15 cellular contexts compared by ENCODE assay signal in the genomic region with DNA sequence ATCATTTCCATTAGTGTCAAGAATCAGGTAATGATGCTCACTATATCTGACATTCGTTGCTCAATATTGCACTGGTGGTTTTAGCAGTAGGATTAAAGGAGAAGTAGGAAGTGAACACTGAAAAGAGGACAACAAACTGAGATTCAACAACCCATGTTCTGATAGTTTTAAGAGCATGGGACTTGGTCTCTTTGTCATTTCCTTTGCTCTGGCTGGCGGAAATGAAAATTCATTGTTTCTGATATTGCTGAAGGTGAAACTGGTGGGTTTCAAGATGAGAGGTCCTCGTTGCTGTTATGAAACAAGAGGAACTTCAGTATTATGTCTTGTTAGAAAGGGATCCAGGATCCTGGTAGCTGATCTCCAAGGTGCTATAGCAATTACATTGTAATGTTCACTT.
A peak's percentile ranks its signal among the peaks of the same experiment; 100 is the strongest.
DNase-seq lines count a peak whose midpoint lies in the region; ATAC-seq lines count a peak whose summit lies in the region.
"Had no signal": no experiment of that assay in that cellular context is flagged by ENCODE, and none has a peak within 500 bp of the region (broad histone marks: within the 10 kb centered on the region; RNA-seq: fewer than 3 reads in every experiment).

No MANE protein-coding gene starts in this region.

- H3K4me3 Mint-ChIP-seq in activated naive CD8-positive, alpha-beta T cell treated with anti-CD3 and anti-CD28 coated beads for 36 hours, result no peak overlapping the region
- H3K4me3 Mint-ChIP-seq in activated naive CD8-positive, alpha-beta T cell treated with anti-CD3 and anti-CD28 coated beads, Interleukin-2, amount 50 U/mL, for 24 hours, result no peak overlapping the region
- no peak overlapping the region for H3K4me3 Mint-ChIP-seq in stimulated activated naive B cell treated with anti-CD40 and anti-IgM and Interleukin-4, amounts not matched to agents 10 μg/mL and 1 μg/mL and 100 μg/mL, for 72 hours

- peak overlapping the region; percentile 12 for H3K27ac Mint-ChIP-seq in activated naive CD8-positive, alpha-beta T cell treated with anti-CD3 and anti-CD28 coated beads for 36 hours
- H3K27ac Mint-ChIP-seq in activated naive CD8-positive, alpha-beta T cell treated with anti-CD3 and anti-CD28 coated beads, Interleukin-2, amount 50 U/mL, for 24 hours, result no peak overlapping the region
- no peak overlapping the region for H3K27ac Mint-ChIP-seq in stimulated activated naive B cell treated with anti-CD40 and anti-IgM and Interleukin-4, amounts not matched to agents 10 μg/mL and 1 μg/mL and 100 μg/mL, for 72 hours

- H3K9me3 Mint-ChIP-seq in activated naive CD8-positive, alpha-beta T cell treated with anti-CD3 and anti-CD28 coated beads for 36 hours, result no peaks in the 10 kb centered on the region
- no peaks in the 10 kb centered on the region for H3K9me3 Mint-ChIP-seq in activated naive CD8-positive, alpha-beta T cell treated with anti-CD3 and anti-CD28 coated beads, Interleukin-2, amount 50 U/mL, for 24 hours
- H3K9me3 Mint-ChIP-seq in stimulated activated naive B cell treated with anti-CD40 and anti-IgM and Interleukin-4, amounts not matched to agents 10 μg/mL and 1 μg/mL and 100 μg/mL, for 72 hours, result no peaks in the 10 kb centered on the region

- no peak for ATAC-seq in activated naive CD8-positive, alpha-beta T cell treated with anti-CD3 and anti-CD28 coated beads, Interleukin-2, amount 50 U/mL, for 24 hours
- ATAC-seq in GM21786 (IDR thresholded peaks at IDR 0.05; ENCODE audit: unreplicated experiment) (peak; percentile 68), HG03520 (IDR thresholded peaks at IDR 0.05; ENCODE audit: unreplicated experiment) (peak; percentile 79)
- peak; percentile 87 to 89 for ATAC-seq in stimulated activated naive B cell treated with anti-CD40 and anti-IgM and Interleukin-4, amounts not matched to agents 10 μg/mL and 1 μg/mL and 100 μg/mL, for 72 hours (replicated peaks)
- ATAC-seq: left ventricle myocardium superior, SK-N-SH treated with all-trans-retinoic acid at 6 μM for 48 hours had no signal

- H3K4me1 Mint-ChIP-seq in activated naive CD8-positive, alpha-beta T cell treated with anti-CD3 and anti-CD28 coated beads for 36 hours, result peaks cover 8% of the 10 kb centered on the region
- peaks cover 4% of the 10 kb centered on the region for H3K4me1 Mint-ChIP-seq in activated naive CD8-positive, alpha-beta T cell treated with anti-CD3 and anti-CD28 coated beads, Interleukin-2, amount 50 U/mL, for 24 hours
- H3K4me1 Mint-ChIP-seq in stimulated activated naive B cell treated with anti-CD40 and anti-IgM and Interleukin-4, amounts not matched to agents 10 μg/mL and 1 μg/mL and 100 μg/mL, for 72 hours, result peaks cover 5 to 16% of the 10 kb centered on the region in 2 donors

- no peak for DNase-seq in activated naive CD8-positive, alpha-beta T cell treated with anti-CD3 and anti-CD28 coated beads for 36 hours
- DNase-seq in activated naive CD8-positive, alpha-beta T cell treated with anti-CD3 and anti-CD28 coated beads, Interleukin-2, amount 50 U/mL, for 24 hours, result no peak
- peak; percentile 7 for DNase-seq in stimulated activated naive B cell treated with anti-CD40 and anti-IgM and Interleukin-4, amounts not matched to agents 10 μg/mL and 1 μg/mL and 100 μg/mL, for 72 hours
- DNase-seq in NCI-H226 (no peak), DMS53 treated with DMSO at 0.1 percent for 48 hours (lab: John Stamatoyannopoulos, UW; ENCODE audit: unreplicated experiment) (no peak)
- DNase-seq in effector CD8-positive, alpha-beta T cell (lab: John Stamatoyannopoulos, UW), result no peak
- DNase-seq: activated CD8-positive, alpha-beta memory T cell treated with anti-CD3 and anti-CD28 coated beads for 24 hours; amniotic stem cell; DMS79; dorsolateral prefrontal cortex; left ventricle myocardium superior; NCI-H1048 had no signal

- H3K36me3 Mint-ChIP-seq in activated naive CD8-positive, alpha-beta T cell treated with anti-CD3 and anti-CD28 coated beads for 36 hours, result no peaks in the 10 kb centered on the region
- no peaks in the 10 kb centered on the region for H3K36me3 Mint-ChIP-seq in activated naive CD8-positive, alpha-beta T cell treated with anti-CD3 and anti-CD28 coated beads, Interleukin-2, amount 50 U/mL, for 24 hours (ENCODE audit: low read depth)
- no peaks in the 10 kb centered on the region for H3K36me3 Mint-ChIP-seq in stimulated activated naive B cell treated with anti-CD40 and anti-IgM and Interleukin-4, amounts not matched to agents 10 μg/mL and 1 μg/mL and 100 μg/mL, for 72 hours

- H3K27me3 Mint-ChIP-seq in activated naive CD8-positive, alpha-beta T cell treated with anti-CD3 and anti-CD28 coated beads for 36 hours, result no peaks in the 10 kb centered on the region
- H3K27me3 Mint-ChIP-seq in activated naive CD8-positive, alpha-beta T cell treated with anti-CD3 and anti-CD28 coated beads, Interleukin-2, amount 50 U/mL, for 24 hours, result peaks cover 6% of the 10 kb centered on the region
- H3K27me3 Mint-ChIP-seq in stimulated activated naive B cell treated with anti-CD40 and anti-IgM and Interleukin-4, amounts not matched to agents 10 μg/mL and 1 μg/mL and 100 μg/mL, for 72 hours, result peaks cover 4 to 6% of the 10 kb centered on the region in 2 donors
